Comparison of ENCODE assay signal across 20 cellular contexts in genomic region chrX:18935893-18936292, GRCh38. TPM values are rescaled to one million over a fixed set of nuclear protein-coding genes. Genes with fewer than 3 reads are reported as not detected.
DNase-seq lines count a peak whose midpoint lies in the region; TF ChIP-seq lines count a peak whose summit lies in the region.
"Had no signal": no experiment of that assay in that cellular context is flagged by ENCODE, and none has a peak within 500 bp of the region (broad histone marks: within the 10 kb centered on the region; RNA-seq: fewer than 3 reads in every experiment).

No MANE protein-coding gene starts in this region.

- DNase-seq in Calu3, result peak; percentile 5
- peak; percentile 61 for DNase-seq in hepatocyte (ENCODE audit: low spot score)
- DNase-seq in trophoblast cell, result peak; percentile 70 to 74
- no peak for DNase-seq in ecto neural progenitor cell (ENCODE audit: low spot score)
- DNase-seq in H7, result no peak
- DNase-seq in dermis blood vessel endothelial cell, result no peak
- no peak for DNase-seq in stimulated activated CD4-positive, alpha-beta T cell treated with anti-CD3 and anti-CD28 coated beads, Interleukin-2, amount 100 ng/mL, for 24 hours
- DNase-seq: 8988T; C1 segment of cervical spinal cord; CD4-positive, alpha-beta memory T cell; COR-L47; DMS 273 treated with DMSO at 0.1 percent for 48 hours; DMS79; EL; GDM1; GM23248; H9 had no signal

- H3K4me1 ChIP-seq in hepatocyte (ENCODE audit: insufficient read depth) (no peaks in the 10 kb centered on the region), liver (ENCODE audit: control insufficient read depth in 4 of 4, insufficient read depth in 4 of 4, low read length in 3 of 4) (peaks cover 4 to 32% (median 22%) of the 10 kb centered on the region in 4 donors), trophoblast cell (ENCODE audit: control insufficient read depth in 1 of 2, insufficient read depth in 2 of 2, low read length in 2 of 2) (peaks cover 2 to 3% of the 10 kb centered on the region in 2 experiments)
- H3K4me1 ChIP-seq: A549 had no signal

- no peak overlapping the region for H2AFZ ChIP-seq in hepatocyte
- no peak overlapping the region for H2AFZ ChIP-seq in trophoblast cell (ENCODE audit: insufficient read depth, low read length, poor library complexity)
- H2AFZ ChIP-seq: GM23248 had no signal

- no peak overlapping the region for H2BK12ac ChIP-seq in trophoblast cell (ENCODE audit: low read length)

- H2BK5ac ChIP-seq in trophoblast cell (ENCODE audit: low read depth, low read length, poor library complexity), result no peak overlapping the region

- H3K27me3 ChIP-seq in hepatocyte, result no peaks in the 10 kb centered on the region
- H3K27me3 ChIP-seq in liver (ENCODE audit: control insufficient read depth in 4 of 4, insufficient read depth in 4 of 4, low read length in 3 of 4), result no peaks in the 10 kb centered on the region
- H3K27me3 ChIP-seq in trophoblast cell (ENCODE audit: insufficient read depth, low read length), result no peaks in the 10 kb centered on the region
- no peaks in the 10 kb centered on the region for H3K27me3 ChIP-seq in H7 (ENCODE audit: control insufficient read depth, insufficient read depth, low read length)

- no peak overlapping the region for H2BK120ac ChIP-seq in trophoblast cell (ENCODE audit: insufficient read depth, low read length, poor library complexity)

- CTCF ChIA-PET in Calu3 (lab: Charles Lee), result no interaction called here

- H3K9me3 Mint-ChIP-seq in Calu3 (ENCODE audit: low read depth, unreplicated experiment), result no peaks in the 10 kb centered on the region
- H3K9me3 Mint-ChIP-seq: CD4-positive, alpha-beta memory T cell had no signal

- H3K4me3 ChIP-seq in hepatocyte, result no peak overlapping the region
- no peak overlapping the region for H3K4me3 ChIP-seq in liver (ENCODE audit: low read depth in 1 of 3, low read length in 3 of 3)
- H3K4me3 ChIP-seq in trophoblast cell (ENCODE audit: low read depth, low read length), result no peak overlapping the region
- no peak overlapping the region for H3K4me3 ChIP-seq in H7 (ENCODE audit: insufficient read depth, low read depth, low read length)
- H3K4me3 ChIP-seq: A549, GM12878, GM23248 had no signal

- H3K9me3 ChIP-seq in hepatocyte (ENCODE audit: low read depth) (no peaks in the 10 kb centered on the region), liver (ENCODE audit: control insufficient read depth in 4 of 4, low read length in 3 of 4) (no peaks in the 10 kb centered on the region), trophoblast cell (ENCODE audit: insufficient read depth, low read depth, low read length) (no peaks in the 10 kb centered on the region)
- H3K9me3 ChIP-seq: A549 had no signal

- BruUV-seq in Calu3 (replicated peaks; lab: Mats Ljungman, UMichigan), result no TSS peak

- H3K36me3 Mint-ChIP-seq in Calu3 (ENCODE audit: insufficient read depth, unreplicated experiment), result peaks cover 10% of the 10 kb centered on the region

- H3K9ac ChIP-seq in liver (ENCODE audit: low read depth in 1 of 2, low read length in 2 of 2) (no peak overlapping the region), trophoblast cell (ENCODE audit: low read length) (no peak overlapping the region)
- H3K9ac ChIP-seq: GM23248 had no signal

- no peak overlapping the region for H4K91ac ChIP-seq in trophoblast cell (ENCODE audit: low read depth, low read length)

- no peaks in the 10 kb centered on the region for H3K9me2 ChIP-seq in hepatocyte (replicated peaks; ENCODE audit: insufficient read depth)

- H4K20me1 ChIP-seq in hepatocyte (ENCODE audit: insufficient read depth, poor library complexity, severe bottlenecking), result no peaks in the 10 kb centered on the region

- H3K4ac ChIP-seq in trophoblast cell (ENCODE audit: low read depth, low read length), result no peak overlapping the region

- no peak overlapping the region for H3K18ac ChIP-seq in trophoblast cell (ENCODE audit: low read length)

- no peak overlapping the region for H3K27ac Mint-ChIP-seq in Calu3 (ENCODE audit: unreplicated experiment)
- H3K27ac Mint-ChIP-seq: CD4-positive, alpha-beta memory T cell; H9 had no signal

- H3K27me3 Mint-ChIP-seq in Calu3 (ENCODE audit: unreplicated experiment), result no peaks in the 10 kb centered on the region
- H3K27me3 Mint-ChIP-seq: CD4-positive, alpha-beta memory T cell had no signal

- H4K8ac ChIP-seq in trophoblast cell (ENCODE audit: low read depth, low read length), result no peak overlapping the region

- intact Hi-C loops in Calu3 (cut with micrococcal nuclease; ENCODE audit: unreplicated experiment), result loop anchor here (5.0 kb wide), 2 partner anchors 71 to 396 kb away; no protein-coding TSS in a partner anchor

- WGBS in hepatocyte (ENCODE audit: low lambda C conversion rate, missing lambda C conversion rate), result 75% methylated on average over 10 of the region's 10 CpGs
- WGBS in liver, result 53% methylated on average over 10 of the region's 10 CpGs
- no CpG with 5 or more reads among the region's 10 CpGs for WGBS in trophoblast cell (ENCODE audit: extremely low coverage, insufficient coverage, insufficient read length)

- no peak overlapping the region for H3K23ac ChIP-seq in trophoblast cell (ENCODE audit: low read length)

- H3K36me3 ChIP-seq in hepatocyte (replicated peaks; ENCODE audit: insufficient read depth, low read depth) (no peaks in the 10 kb centered on the region), liver (ENCODE audit: control insufficient read depth in 4 of 4, insufficient read depth in 3 of 4, low read depth in 1 of 4, low read length in 3 of 4) (peaks cover 1 to 25% (median 9%) of the 10 kb centered on the region in 4 donors), trophoblast cell (ENCODE audit: control insufficient read depth in 1 of 2, insufficient read depth in 2 of 2, low read length in 2 of 2) (peaks cover 15 to 17% of the 10 kb centered on the region in 2 experiments), H7 (replicated peaks; ENCODE audit: control insufficient read depth, insufficient read depth, low read length) (peaks cover 5% of the 10 kb centered on the region)

- peak overlapping the region; percentile 76 for H3K27ac ChIP-seq in hepatocyte
- H3K27ac ChIP-seq in liver (ENCODE audit: low read depth in 1 of 2, low read length in 2 of 2), result peak overlapping the region in 1 of 2 donors; percentile 25
- H3K27ac ChIP-seq in trophoblast cell (ENCODE audit: low read depth, low read length), result no peak overlapping the region
- H3K27ac ChIP-seq: A549, GM23248 had no signal

- no peak overlapping the region for H3K14ac ChIP-seq in trophoblast cell (ENCODE audit: low read length)

- H3K79me2 ChIP-seq in hepatocyte (no peaks in the 10 kb centered on the region), trophoblast cell (ENCODE audit: control insufficient read depth, insufficient read depth, low read length, poor library complexity) (no peaks in the 10 kb centered on the region)

- H2AK5ac ChIP-seq in trophoblast cell (ENCODE audit: low read length), result no peak overlapping the region

- H3K4me2 ChIP-seq in hepatocyte (peak overlapping the region; percentile 38), trophoblast cell (ENCODE audit: low read length) (no peak overlapping the region)
- H3K4me2 ChIP-seq: A549 had no signal

- no peaks in the 10 kb centered on the region for H3K4me1 Mint-ChIP-seq in Calu3 (ENCODE audit: low read depth, unreplicated experiment)
- H3K4me1 Mint-ChIP-seq: CD4-positive, alpha-beta memory T cell had no signal

- H4K12ac ChIP-seq in trophoblast cell (ENCODE audit: low read depth, low read length), result no peak overlapping the region

- H3K4me3 Mint-ChIP-seq in Calu3 (ENCODE audit: low read depth, unreplicated experiment), result no peak overlapping the region
- H3K4me3 Mint-ChIP-seq: CD4-positive, alpha-beta memory T cell; H9 had no signal

- TF ChIP-seq CTCF in Calu3 (IDR thresholded peaks at IDR 0.05; ENCODE audit: unreplicated experiment), result no peak
- TF ChIP-seq CTCF in hepatocyte (IDR thresholded peaks at IDR 0.05; ENCODE audit: poor library complexity), result no peak
- no peak for TF ChIP-seq CTCF in liver (IDR thresholded peaks at IDR 0.05; ENCODE audit: low read depth, low read length, missing input control)

- H3K79me1 ChIP-seq in trophoblast cell (ENCODE audit: low read length), result no peaks in the 10 kb centered on the region

- TF ChIP-seq RAD21 in liver (IDR thresholded peaks at IDR 0.05), result no peak

TF ChIP-seq in liver, 16 proteins besides CTCF, POLR2A, EP300 and RAD21:
- peak; percentile 13 to 42 for TF ChIP-seq HNF4A (conservative IDR thresholded peaks at IDR 0.05)
- peak; percentile 16 for TF ChIP-seq SP1 (IDR thresholded peaks at IDR 0.05)
- peak in 1 of 2 donors; percentile 33 for TF ChIP-seq RXRA (IDR thresholded peaks at IDR 0.05)
- TF ChIP-seq, protein P1, sequence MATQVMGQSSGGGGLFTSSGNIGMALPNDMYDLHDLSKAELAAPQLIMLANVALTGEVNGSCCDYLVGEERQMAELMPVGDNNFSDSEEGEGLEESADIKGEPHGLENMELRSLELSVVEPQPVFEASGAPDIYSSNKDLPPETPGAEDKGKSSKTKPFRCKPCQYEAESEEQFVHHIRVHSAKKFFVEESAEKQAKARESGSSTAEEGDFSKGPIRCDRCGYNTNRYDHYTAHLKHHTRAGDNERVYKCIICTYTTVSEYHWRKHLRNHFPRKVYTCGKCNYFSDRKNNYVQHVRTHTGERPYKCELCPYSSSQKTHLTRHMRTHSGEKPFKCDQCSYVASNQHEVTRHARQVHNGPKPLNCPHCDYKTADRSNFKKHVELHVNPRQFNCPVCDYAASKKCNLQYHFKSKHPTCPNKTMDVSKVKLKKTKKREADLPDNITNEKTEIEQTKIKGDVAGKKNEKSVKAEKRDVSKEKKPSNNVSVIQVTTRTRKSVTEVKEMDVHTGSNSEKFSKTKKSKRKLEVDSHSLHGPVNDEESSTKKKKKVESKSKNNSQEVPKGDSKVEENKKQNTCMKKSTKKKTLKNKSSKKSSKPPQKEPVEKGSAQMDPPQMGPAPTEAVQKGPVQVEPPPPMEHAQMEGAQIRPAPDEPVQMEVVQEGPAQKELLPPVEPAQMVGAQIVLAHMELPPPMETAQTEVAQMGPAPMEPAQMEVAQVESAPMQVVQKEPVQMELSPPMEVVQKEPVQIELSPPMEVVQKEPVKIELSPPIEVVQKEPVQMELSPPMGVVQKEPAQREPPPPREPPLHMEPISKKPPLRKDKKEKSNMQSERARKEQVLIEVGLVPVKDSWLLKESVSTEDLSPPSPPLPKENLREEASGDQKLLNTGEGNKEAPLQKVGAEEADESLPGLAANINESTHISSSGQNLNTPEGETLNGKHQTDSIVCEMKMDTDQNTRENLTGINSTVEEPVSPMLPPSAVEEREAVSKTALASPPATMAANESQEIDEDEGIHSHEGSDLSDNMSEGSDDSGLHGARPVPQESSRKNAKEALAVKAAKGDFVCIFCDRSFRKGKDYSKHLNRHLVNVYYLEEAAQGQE (IDR thresholded peaks at IDR 0.05), result no peak
- peak; percentile 12 for TF ChIP-seq YY1 (IDR thresholded peaks at IDR 0.05)

RNA-seq across cellular contexts. Expression of gene PHKA2, which starts 48.0 kb away (rescaled TPM):
- total RNA-seq in Calu3 (2022) (44.7 and 47.6 TPM in 2 replicates), hepatocyte (30.5 and 35.7 TPM in 2 replicates), liver (10 to 100 TPM; 29.9 to 82.3 TPM), dermis blood vessel endothelial cell (10.0 and 13.3 TPM in 2 replicates)
- polyA plus RNA-seq in hepatocyte (26.4 and 38.9 TPM in 2 replicates), liver (10 to 100 TPM; 28.9 to 53.9 TPM)
- polyA plus RNA-seq in trophoblast cell (2013), result 12.9 and 14.4 TPM in 2 replicates
- total RNA-seq in H7 (2014; rRNA removed; shearing (Covaris generic)), result 11.7 and 16.7 TPM in 2 replicates

Comparison
In these comparisons a context has a peak if more than half of its experiments do, and no peak if none do; other contexts are left out.
1. DNase-seq: peak in Calu3 (single experiment), hepatocyte (single experiment) and trophoblast cell (2 of 2); none in ecto neural progenitor cell (single experiment), H7 (single experiment), dermis blood vessel endothelial cell (single experiment) and stimulated activated CD4-positive, alpha-beta T cell treated with anti-CD3 and anti-CD28 coated beads, Interleukin-2, amount 100 ng/mL, for 24 hours (0 of 2).